In the genomic region with DNA sequence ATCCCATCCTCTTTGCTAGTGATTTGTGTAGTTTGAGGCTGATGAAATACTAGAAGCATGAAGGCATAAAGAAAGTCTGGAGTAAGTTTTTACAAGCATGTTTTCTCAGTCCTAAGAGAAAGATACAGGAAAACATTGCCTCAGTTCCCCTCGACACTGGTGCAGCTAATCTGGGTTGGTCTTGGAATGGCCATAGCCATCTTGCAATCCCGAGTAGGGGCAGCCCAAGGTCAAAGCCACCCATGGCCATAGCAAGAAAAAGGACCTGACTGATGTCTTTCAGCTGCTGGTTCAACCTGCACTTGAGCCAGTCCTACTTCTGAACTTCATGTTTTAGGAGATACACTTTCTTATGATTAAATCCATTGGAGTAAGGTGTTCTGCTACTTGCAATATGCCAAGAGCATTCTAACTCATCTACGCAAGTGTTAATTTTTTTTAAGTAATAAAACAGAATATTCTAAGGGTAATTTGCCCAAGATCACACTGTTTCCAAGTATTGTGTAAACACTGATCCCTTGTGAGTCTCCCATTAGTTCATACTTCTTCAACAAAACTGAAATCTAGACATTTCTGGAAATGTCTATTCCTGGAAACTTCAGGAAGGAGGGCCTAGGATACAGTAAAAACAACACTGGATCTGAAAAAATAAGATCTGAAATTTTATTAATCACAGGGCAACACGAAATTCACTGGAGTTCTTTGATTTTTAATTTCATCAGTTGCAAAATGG, we compare ENCODE assay signal across 26 cellular contexts.
"Had no signal": no experiment of that assay in that cellular context is flagged by ENCODE, and none has a peak within 500 bp of the region (broad histone marks: within the 10 kb centered on the region; RNA-seq: fewer than 3 reads in every experiment).

No MANE protein-coding gene starts in this region.

- H3K36me3 Mint-ChIP-seq: neural progenitor cell had no signal

- H3K27ac ChIP-seq: epithelial cell of prostate, esophagus squamous epithelium, left lung, neural progenitor cell, right lobe of liver, suprapubic skin, tibial nerve, upper lobe of right lung, vagina had no signal

- H3K9ac ChIP-seq: neural progenitor cell had no signal

- DNase-seq: effector memory CD8-positive, alpha-beta T cell; esophagus squamous epithelium; foreskin fibroblast; immature natural killer cell; left lung; mesenchymal stem cell; midbrain; nucleus accumbens; pancreas; right lobe of liver; stimulated activated CD4-positive, alpha-beta T cell treated with anti-CD3 and anti-CD28 coated beads, Interleukin-2, amount 100 ng/mL, for 24 hours; stimulated activated CD4-positive, alpha-beta T cell treated with anti-CD3 and anti-CD28 coated beads, Interleukin-4, amount 100 ng/mL, for 4 hours; stimulated activated naive B cell treated with anti-CD40 and anti-IgM and Interleukin-4, amounts not matched to agents 10 μg/mL and 1 μg/mL and 100 μg/mL, for 72 hours; stimulated activated naive CD8-positive, alpha-beta T cell treated with anti-CD3 and anti-CD28 coated beads, Interleukin-15, amount 100 ng/mL, for 72 hours; upper lobe of right lung had no signal

- FAIRE-seq: colon, keratinocyte, pancreas had no signal

- H3K9me3 Mint-ChIP-seq: dendritic cell treated with granulocyte-macrophage colony-stimulating factor and Interleukin-4, amounts not matched to agents 40 ng/mL and 50 ng/mL, for 4 days; effector memory CD8-positive, alpha-beta T cell; natural killer cell treated with Interleukin-12 subunit alpha and Interleukin-12 subunit beta and Interleukin-15 and Interleukin-18, amount 100 ng/mL, for 72 hours had no signal

- H3K4me1 Mint-ChIP-seq: neural progenitor cell; stimulated activated naive CD8-positive, alpha-beta T cell treated with anti-CD3 and anti-CD28 coated beads, Interleukin-15, amount 100 ng/mL, for 72 hours had no signal

- ATAC-seq: effector memory CD8-positive, alpha-beta T cell; natural killer cell treated with Interleukin-12 subunit alpha and Interleukin-12 subunit beta and Interleukin-15 and Interleukin-18, amount 100 ng/mL, for 72 hours; right lobe of liver; stimulated activated naive B cell treated with anti-CD40 and anti-IgM and Interleukin-4, amounts not matched to agents 10 μg/mL and 1 μg/mL and 100 μg/mL, for 72 hours; stimulated activated naive CD8-positive, alpha-beta T cell treated with anti-CD3 and anti-CD28 coated beads, Interleukin-15, amount 100 ng/mL, for 72 hours; upper lobe of right lung had no signal

- H3K4me3 ChIP-seq: esophagus squamous epithelium, left lung, lung, neural progenitor cell, pancreas, right lobe of liver, suprapubic skin, tibial nerve, upper lobe of right lung, vagina had no signal

- H3K4me1 ChIP-seq: neural progenitor cell, right lobe of liver, suprapubic skin, upper lobe of right lung, vagina had no signal

- H3K27me3 ChIP-seq: esophagus squamous epithelium, left lung, neural progenitor cell, pancreas, right lobe of liver, suprapubic skin, tibial nerve, upper lobe of right lung, vagina had no signal

- H3K4me3 Mint-ChIP-seq: dendritic cell treated with granulocyte-macrophage colony-stimulating factor and Interleukin-4, amounts not matched to agents 40 ng/mL and 50 ng/mL, for 4 days; effector memory CD8-positive, alpha-beta T cell; immature natural killer cell; natural killer cell treated with Interleukin-12 subunit alpha and Interleukin-12 subunit beta and Interleukin-15 and Interleukin-18, amount 100 ng/mL, for 72 hours; neural progenitor cell; stimulated activated naive B cell treated with anti-CD40 and anti-IgM and Interleukin-4, amounts not matched to agents 10 μg/mL and 1 μg/mL and 100 μg/mL, for 72 hours; stimulated activated naive CD8-positive, alpha-beta T cell treated with anti-CD3 and anti-CD28 coated beads, Interleukin-15, amount 100 ng/mL, for 72 hours had no signal

- H3K27me3 Mint-ChIP-seq: dendritic cell treated with granulocyte-macrophage colony-stimulating factor and Interleukin-4, amounts not matched to agents 40 ng/mL and 50 ng/mL, for 4 days; effector memory CD8-positive, alpha-beta T cell; natural killer cell treated with Interleukin-12 subunit alpha and Interleukin-12 subunit beta and Interleukin-15 and Interleukin-18, amount 100 ng/mL, for 72 hours; progenitor cell of endocrine pancreas; stimulated activated naive B cell treated with anti-CD40 and anti-IgM and Interleukin-4, amounts not matched to agents 10 μg/mL and 1 μg/mL and 100 μg/mL, for 72 hours; stimulated activated naive CD8-positive, alpha-beta T cell treated with anti-CD3 and anti-CD28 coated beads, Interleukin-15, amount 100 ng/mL, for 72 hours had no signal

- H3K27ac Mint-ChIP-seq: dendritic cell treated with granulocyte-macrophage colony-stimulating factor and Interleukin-4, amounts not matched to agents 40 ng/mL and 50 ng/mL, for 4 days; effector memory CD8-positive, alpha-beta T cell; immature natural killer cell; natural killer cell treated with Interleukin-12 subunit alpha and Interleukin-12 subunit beta and Interleukin-15 and Interleukin-18, amount 100 ng/mL, for 72 hours; neural progenitor cell; progenitor cell of endocrine pancreas; stimulated activated naive B cell treated with anti-CD40 and anti-IgM and Interleukin-4, amounts not matched to agents 10 μg/mL and 1 μg/mL and 100 μg/mL, for 72 hours; stimulated activated naive CD8-positive, alpha-beta T cell treated with anti-CD3 and anti-CD28 coated beads, Interleukin-15, amount 100 ng/mL, for 72 hours had no signal

- H3K9me3 ChIP-seq: esophagus squamous epithelium, left lung, pancreas, right lobe of liver, suprapubic skin, tibial nerve, upper lobe of right lung, vagina had no signal

- H3K36me3 ChIP-seq: neural progenitor cell, pancreas, right lobe of liver, suprapubic skin, tibial nerve, upper lobe of right lung, vagina had no signal
